8 cellular contexts compared by ENCODE assay signal in genomic region chr6:167671379-167671976, GRCh38.
DNase-seq lines count a peak whose midpoint lies in the region; ATAC-seq, FAIRE-seq and TF ChIP-seq lines count a peak whose summit lies in the region.
"Not testable (repeated sequence)": the region's sequence is repeated elsewhere in the genome, so short reads cannot be mapped to it uniquely, and the experiment has no call there.

No MANE protein-coding gene starts in this region.

- FAIRE-seq in GM12891 (lab: Jason Lieb, UNC) (peak; percentile 76), bronchial epithelial cell (lab: Jason Lieb, UNC) (peak; percentile 97)

- not testable (repeated sequence) for H3K27me3 Mint-ChIP-seq in CD4-positive, CD25-positive, alpha-beta regulatory T cell
- peaks cover 20% of the 10 kb centered on the region for H3K27me3 Mint-ChIP-seq in glutamatergic neuron (ENCODE audit: unreplicated experiment)

- not testable (repeated sequence) for H2AFZ ChIP-seq in mesenchymal stem cell (ENCODE audit: low read depth, low read length); neuronal stem cell (ENCODE audit: low read length)

- peak overlapping the region in 1 of 2 experiments; percentile 40 for H3K18ac ChIP-seq in mesenchymal stem cell (ENCODE audit: low read depth in 1 of 2, low read length in 2 of 2)
- H3K18ac ChIP-seq in neuronal stem cell (ENCODE audit: low read length), result peak overlapping the region; percentile 39

- H3K4me1 Mint-ChIP-seq in CD4-positive, CD25-positive, alpha-beta regulatory T cell, result not testable (repeated sequence)
- H3K4me1 Mint-ChIP-seq in glutamatergic neuron (ENCODE audit: low read depth, unreplicated experiment), result peaks cover 40% of the 10 kb centered on the region

- not testable (repeated sequence) for H3K9ac ChIP-seq in mesenchymal stem cell (ENCODE audit: low read length)
- H3K9ac ChIP-seq in neuronal stem cell (ENCODE audit: low read depth, low read length, poor library complexity), result peak overlapping the region; percentile 24

- not testable (repeated sequence) for H2AK5ac ChIP-seq in mesenchymal stem cell (ENCODE audit: low read length, severe bottlenecking)
- peak overlapping the region; percentile 0 for H2AK5ac ChIP-seq in neuronal stem cell (ENCODE audit: low read depth, low read length)

- H3K4ac ChIP-seq in mesenchymal stem cell (ENCODE audit: low read depth in 1 of 2, low read length in 2 of 2); neuronal stem cell (ENCODE audit: low read length): not testable (repeated sequence)

- intact Hi-C loops in tibial artery (cut with DNase I; ENCODE audit: low total_unique reads), result loop anchor here (5.0 kb wide), 1 partner anchor 189 kb away; no protein-coding TSS in a partner anchor

- not testable (repeated sequence) for H2BK5ac ChIP-seq in mesenchymal stem cell (ENCODE audit: low read depth, low read length, poor library complexity, severe bottlenecking); neuronal stem cell (ENCODE audit: low read length)

- H3K4me2 ChIP-seq in mesenchymal stem cell (ENCODE audit: low read length, poor library complexity, severe bottlenecking); neuronal stem cell (ENCODE audit: insufficient read depth, low read length, poor library complexity, severe bottlenecking): not testable (repeated sequence)

- H3K23ac ChIP-seq in mesenchymal stem cell (ENCODE audit: low read length in 2 of 2), result not testable (repeated sequence)
- peak overlapping the region; percentile 22 for H3K23ac ChIP-seq in neuronal stem cell (ENCODE audit: low read depth, low read length, poor library complexity)

- not testable (repeated sequence) for H2BK15ac ChIP-seq in mesenchymal stem cell (ENCODE audit: low read depth, poor library complexity, severe bottlenecking)
- peak overlapping the region; percentile 1 for H2BK15ac ChIP-seq in neuronal stem cell (ENCODE audit: low read length)

- not testable (repeated sequence) for TF ChIP-seq POLR2A in GM12891 (IDR thresholded peaks at IDR 0.05; ENCODE audit: low read depth, low read length)

- H3K36me3 ChIP-seq in CD4-positive, CD25-positive, alpha-beta regulatory T cell (ENCODE audit: control insufficient read depth, insufficient read depth, low read length); WERI-Rb-1; bronchial epithelial cell (ENCODE audit: control insufficient read depth, insufficient read depth, low read length); mesenchymal stem cell (ENCODE audit: control insufficient read depth in 1 of 2, insufficient read depth in 2 of 2, low read depth in 1 of 2, low read length in 2 of 2); neuronal stem cell (replicated peaks in 1 of 2; ENCODE audit: control insufficient read depth in 2 of 2, insufficient read depth in 2 of 2, low read length in 2 of 2); tibial artery: not testable (repeated sequence)

- H3K27ac Mint-ChIP-seq in CD4-positive, CD25-positive, alpha-beta regulatory T cell, result peak overlapping the region; percentile 23 to 82 (median 33)
- H3K27ac Mint-ChIP-seq in glutamatergic neuron (ENCODE audit: unreplicated experiment), result peak overlapping the region; percentile 6

- not testable (repeated sequence) for H3K4me3 Mint-ChIP-seq in CD4-positive, CD25-positive, alpha-beta regulatory T cell; glutamatergic neuron (ENCODE audit: unreplicated experiment)

- H2BK120ac ChIP-seq in mesenchymal stem cell (ENCODE audit: low read depth, low read length); neuronal stem cell (ENCODE audit: low read depth, low read length): not testable (repeated sequence)

- H3K79me1 ChIP-seq in mesenchymal stem cell (replicated peaks; ENCODE audit: low read length, poor library complexity, severe bottlenecking); neuronal stem cell (ENCODE audit: low read depth, low read length): not testable (repeated sequence)

- not testable (repeated sequence) for H3K4me3 ChIP-seq in CD4-positive, CD25-positive, alpha-beta regulatory T cell (ENCODE audit: low read depth, low read length); WERI-Rb-1 (ENCODE audit: low read depth, low read length); bronchial epithelial cell (ENCODE audit: low read depth, low read length); mesenchymal stem cell (ENCODE audit: insufficient read depth in 1 of 2, low read depth in 1 of 2, low read length in 2 of 2); tibial artery
- peak overlapping the region in 1 of 2 donors; percentile 22 for H3K4me3 ChIP-seq in neuronal stem cell (ENCODE audit: low read length in 2 of 2)

- DNase-seq in CD4-positive, CD25-positive, alpha-beta regulatory T cell; GM12891 (ENCODE audit: insufficient read length, low spot score); WERI-Rb-1; bronchial epithelial cell (ENCODE audit: low read depth); glutamatergic neuron; mesenchymal stem cell; neuronal stem cell (ENCODE audit: low spot score); tibial artery: not testable (repeated sequence)

- not testable (repeated sequence) for ATAC-seq in CD4-positive, CD25-positive, alpha-beta regulatory T cell (ENCODE audit: low read depth in 2 of 2)

- WGBS in mesenchymal stem cell, result 84% methylated on average over 3 of the region's 3 CpGs
- WGBS in neuronal stem cell (ENCODE audit: extremely low coverage in 2 of 2, insufficient read length in 2 of 2, insufficient replicate concordance in 1 of 2), 2 donors, result no CpG with 5 or more reads among the region's 3 CpGs

- H3K36me3 Mint-ChIP-seq in CD4-positive, CD25-positive, alpha-beta regulatory T cell; glutamatergic neuron (ENCODE audit: unreplicated experiment): not testable (repeated sequence)

- H2BK12ac ChIP-seq in mesenchymal stem cell (ENCODE audit: low read length in 2 of 2) (peak overlapping the region; percentile 14 to 87), neuronal stem cell (ENCODE audit: low read length) (peak overlapping the region; percentile 27)

- not testable (repeated sequence) for H3K27me3 ChIP-seq in CD4-positive, CD25-positive, alpha-beta regulatory T cell (ENCODE audit: control insufficient read depth, insufficient read depth, low read length); WERI-Rb-1 (ENCODE audit: insufficient read depth, low read depth, severe bottlenecking); bronchial epithelial cell (ENCODE audit: control insufficient read depth, insufficient read depth, low read length); neuronal stem cell (ENCODE audit: control insufficient read depth in 3 of 3, insufficient read depth in 3 of 3, low read depth in 1 of 3, low read length in 3 of 3); tibial artery
- H3K27me3 ChIP-seq in mesenchymal stem cell (ENCODE audit: control insufficient read depth in 1 of 2, insufficient read depth in 1 of 2, low read length in 2 of 2), result peaks cover 6 to 10% of the 10 kb centered on the region in 2 experiments

- H3K14ac ChIP-seq in mesenchymal stem cell (ENCODE audit: low read length in 2 of 2), result peak overlapping the region in 1 of 2 experiments; percentile 73
- not testable (repeated sequence) for H3K14ac ChIP-seq in neuronal stem cell (ENCODE audit: low read length)

- peak overlapping the region; percentile 19 for H4K91ac ChIP-seq in mesenchymal stem cell (ENCODE audit: low read length)
- not testable (repeated sequence) for H4K91ac ChIP-seq in neuronal stem cell (ENCODE audit: low read depth, low read length, poor library complexity)

- not testable (repeated sequence) for H3K4me1 ChIP-seq in CD4-positive, CD25-positive, alpha-beta regulatory T cell (ENCODE audit: control insufficient read depth, insufficient read depth, low read length, poor library complexity, severe bottlenecking); mesenchymal stem cell (ENCODE audit: control insufficient read depth, insufficient read depth, low read depth, low read length); tibial artery
- H3K4me1 ChIP-seq in neuronal stem cell (ENCODE audit: control insufficient read depth in 2 of 2, insufficient read depth in 1 of 2, low read depth in 1 of 2, low read length in 2 of 2), result peaks cover 36 to 41% of the 10 kb centered on the region in 2 donors

- H3K9me3 Mint-ChIP-seq in CD4-positive, CD25-positive, alpha-beta regulatory T cell, result peaks cover 0 to 10% (median 6%) of the 10 kb centered on the region in 7 donors
- peaks cover 21% of the 10 kb centered on the region for H3K9me3 Mint-ChIP-seq in glutamatergic neuron (ENCODE audit: unreplicated experiment)

- H3K27ac ChIP-seq in CD4-positive, CD25-positive, alpha-beta regulatory T cell (ENCODE audit: insufficient read depth, low read length, poor library complexity, severe bottlenecking); WERI-Rb-1; mesenchymal stem cell (ENCODE audit: low read length, poor library complexity, severe bottlenecking); neuronal stem cell (replicated peaks; ENCODE audit: low read length); tibial artery: not testable (repeated sequence)

- H4K8ac ChIP-seq in mesenchymal stem cell (ENCODE audit: low read length), result not testable (repeated sequence)
- H4K8ac ChIP-seq in neuronal stem cell (ENCODE audit: low read depth, low read length), result peak overlapping the region; percentile 89

- H3K9me3 ChIP-seq in CD4-positive, CD25-positive, alpha-beta regulatory T cell (ENCODE audit: control insufficient read depth in 2 of 2, low read length in 2 of 2); WERI-Rb-1 (ENCODE audit: severe bottlenecking); mesenchymal stem cell (ENCODE audit: control insufficient read depth, low read length); neuronal stem cell (replicated peaks in 1 of 2; ENCODE audit: control insufficient read depth in 2 of 2, insufficient read depth in 1 of 2, low read depth in 1 of 2, low read length in 2 of 2); tibial artery: not testable (repeated sequence)

- 0 out of 2 replicates have a peak, but pooled peaks have one; percentile 9 for TF ChIP-seq CTCF in WERI-Rb-1 (IDR thresholded peaks at IDR 0.05; ENCODE audit: low read depth, low read length)
- TF ChIP-seq CTCF in bronchial epithelial cell (IDR thresholded peaks at IDR 0.05; ENCODE audit: insufficient read depth, low read length, severe bottlenecking); glutamatergic neuron (IDR thresholded peaks at IDR 0.05; ENCODE audit: partially characterized antibody, unreplicated experiment): not testable (repeated sequence)
- TF ChIP-seq CTCF in tibial artery (IDR thresholded peaks at IDR 0.05), result peak; percentile 33 to 36
